9 cellular contexts compared by ENCODE assay signal in the genomic region with DNA sequence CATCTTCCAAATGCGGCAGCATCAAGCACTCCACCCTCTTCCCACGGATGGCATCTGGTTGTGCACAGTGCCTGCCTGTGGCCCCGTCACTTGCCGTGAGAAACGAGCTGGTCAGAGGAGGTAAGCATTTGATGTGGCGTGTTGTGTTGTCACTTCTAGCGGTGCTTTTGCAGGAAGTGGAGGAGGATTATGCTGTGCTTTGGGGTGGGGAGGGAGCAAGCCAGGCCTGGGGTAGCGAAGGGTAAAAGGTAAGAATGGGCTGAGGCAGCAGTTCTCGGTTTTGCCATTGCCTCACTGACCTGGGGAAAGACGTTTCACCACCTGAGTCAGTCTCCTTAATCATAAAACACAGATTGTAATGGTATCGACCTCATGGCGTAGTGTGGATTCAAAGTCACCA. TPM values are rescaled to one million over a fixed set of nuclear protein-coding genes. Genes with fewer than 3 reads are reported as not detected.
DNase-seq lines count a peak whose midpoint lies in the region; TF ChIP-seq lines count a peak whose summit lies in the region.
"Had no signal": no experiment of that assay in that cellular context is flagged by ENCODE, and none has a peak within 500 bp of the region (broad histone marks: within the 10 kb centered on the region; RNA-seq: fewer than 3 reads in every experiment).

No MANE protein-coding gene starts in this region.

- intact Hi-C loops in Caco-2 (cut with micrococcal nuclease; ENCODE audit: unreplicated experiment), result loop anchor here (5.0 to 10.0 kb wide), 3 partner anchors 64 to 247 kb away; no protein-coding TSS in a partner anchor

- no peak for TF ChIP-seq EP300 in SK-N-SH (IDR thresholded peaks at IDR 0.05; ENCODE audit: borderline replicate concordance in 1 of 2, low read depth in 1 of 2, low read length in 1 of 2)

- peak overlapping the region; percentile 81 for H3K27ac Mint-ChIP-seq in Caco-2 (ENCODE audit: unreplicated experiment)

- no peak overlapping the region for H2AFZ ChIP-seq in SK-N-SH (ENCODE audit: low read depth)
- H2AFZ ChIP-seq: parathyroid adenoma had no signal

- no peak overlapping the region for H3K4me3 ChIP-seq in Caco-2 (ENCODE audit: low read depth, low read length)
- no peak overlapping the region for H3K4me3 ChIP-seq in SK-N-SH (ENCODE audit: low read depth in 2 of 2, low read length in 1 of 2)

- POLR2A ChIA-PET in Caco-2 (lab: Charles Lee), result no interaction called here
- POLR2A ChIA-PET in SK-N-SH (lab: Yijun Ruan, JAX), result no interaction called here

- H3K27me3 Mint-ChIP-seq in Caco-2 (ENCODE audit: insufficient read depth, unreplicated experiment), result no peaks in the 10 kb centered on the region

- DNase-seq in Caco-2 (no peak), SK-N-SH (no peak), HUDEP-2 (lab: John Stamatoyannopoulos, UW; ENCODE audit: unreplicated experiment in 76 of 76) (no peak), HPDE6-E6E7 (ENCODE audit: extremely low spot score) (no peak), NCI-H2196 (lab: John Stamatoyannopoulos, UW; ENCODE audit: unreplicated experiment) (no peak)
- DNase-seq in activated CD4-positive, alpha-beta T cell treated with anti-CD3 and anti-CD28 coated beads for 24 hours (ENCODE audit: low read depth in 2 of 2), result peak; percentile 47 to 50
- DNase-seq in activated naive CD8-positive, alpha-beta T cell treated with anti-CD3 and anti-CD28 coated beads, Interleukin-2, amount 50 U/mL, for 16 hours (ENCODE audit: low read depth, low spot score), result peak; percentile 28
- DNase-seq in stimulated activated CD4-positive, alpha-beta T cell treated with anti-CD3 and anti-CD28 coated beads, Interleukin-15, amount 100 ng/mL, for 48 hours (ENCODE audit: low read depth in 2 of 2), result peak; percentile 72 to 76

- no peak for TF ChIP-seq CTCF in Caco-2 (IDR thresholded peaks at IDR 0.05; ENCODE audit: insufficient read depth in 1 of 2, low read depth in 1 of 2, low read length in 1 of 2, severe bottlenecking in 1 of 2, unreplicated experiment in 1 of 2)
- no peak for TF ChIP-seq CTCF in SK-N-SH (IDR thresholded peaks at IDR 0.05)

- peaks cover 91% of the 10 kb centered on the region for H3K36me3 Mint-ChIP-seq in Caco-2 (ENCODE audit: insufficient read depth, unreplicated experiment)

- no peak overlapping the region for H3K4me3 Mint-ChIP-seq in Caco-2 (ENCODE audit: unreplicated experiment)

- BruUV-seq in Caco-2 (replicated peaks; lab: Mats Ljungman, UMichigan), result no TSS peak

- H3K4me1 ChIP-seq in Caco-2 (0 out of 2 replicates have a peak, but pooled peaks cover 6% of the 10 kb centered on the region), SK-N-SH (ENCODE audit: control insufficient read depth in 1 of 2, insufficient read depth in 2 of 2, low read depth in 1 of 2, low read length in 1 of 2) (peaks cover 3 to 16% of the 10 kb centered on the region in 2 experiments; a peak in 1 of 4 replicates)

- H3K27me3 ChIP-seq in Caco-2 (replicated peaks; ENCODE audit: control insufficient read depth, insufficient read depth, low read length), result no peaks in the 10 kb centered on the region
- no peaks in the 10 kb centered on the region for H3K27me3 ChIP-seq in SK-N-SH (ENCODE audit: insufficient read depth)

- no peaks in the 10 kb centered on the region for H3K9me3 Mint-ChIP-seq in Caco-2 (ENCODE audit: unreplicated experiment)

- no peaks in the 10 kb centered on the region for H3K9me2 ChIP-seq in SK-N-SH

- CTCF ChIA-PET in Caco-2 (lab: Charles Lee), result no interaction called here
- CTCF ChIA-PET in SK-N-SH (lab: Yijun Ruan, JAX), result interaction anchor here (1.2 to 2.0 kb wide), 2 partner anchors 12 to 22 kb away, joined by 3 to 11 read pairs; no protein-coding TSS in a partner anchor

- H3F3A ChIP-seq in SK-N-SH (replicated peaks; ENCODE audit: insufficient read depth), result peaks cover 38% of the 10 kb centered on the region

- peaks cover 16% of the 10 kb centered on the region for H3K4me1 Mint-ChIP-seq in Caco-2 (ENCODE audit: low read depth, unreplicated experiment)

- 0 out of 2 replicates have a peak, but pooled peaks cover 4% of the 10 kb centered on the region for H4K20me1 ChIP-seq in SK-N-SH (ENCODE audit: insufficient read depth)

- H3K9ac ChIP-seq in SK-N-SH, result no peak overlapping the region
- H3K9ac ChIP-seq: parathyroid adenoma had no signal

- WGBS in SK-N-SH (ENCODE audit: low lambda C conversion rate), result 92% methylated on average over 11 of the region's 12 CpGs

- no peak overlapping the region for H3K27ac ChIP-seq in SK-N-SH (ENCODE audit: low read depth in 2 of 2, low read length in 1 of 2)
- H3K27ac ChIP-seq: parathyroid adenoma had no signal

- TF ChIP-seq RAD21 in SK-N-SH (IDR thresholded peaks at IDR 0.05; ENCODE audit: low read length), result no peak

- no peak overlapping the region for H3K4me2 ChIP-seq in SK-N-SH

- peaks cover 5% of the 10 kb centered on the region for H3K36me3 ChIP-seq in Caco-2 (ENCODE audit: control insufficient read depth, insufficient read depth, low read length)
- peaks cover 23 to 51% of the 10 kb centered on the region in 2 experiments for H3K36me3 ChIP-seq in SK-N-SH (replicated peaks in 1 of 2; ENCODE audit: control insufficient read depth in 1 of 2, insufficient read depth in 2 of 2, low read length in 1 of 2)

- no peaks in the 10 kb centered on the region for H3K9me3 ChIP-seq in Caco-2
- H3K9me3 ChIP-seq in SK-N-SH, result no peaks in the 10 kb centered on the region

- peaks cover 23% of the 10 kb centered on the region for H3K79me2 ChIP-seq in SK-N-SH (ENCODE audit: insufficient read depth)

TF ChIP-seq in SK-N-SH, 30 proteins besides CTCF, POLR2A, EP300 and RAD21:
- TF ChIP-seq ELF1 (IDR thresholded peaks at IDR 0.05), result no peak
- no peak for TF ChIP-seq NFIC (IDR thresholded peaks at IDR 0.05; ENCODE audit: borderline replicate concordance)
- no peak for TF ChIP-seq EZH2phosphoT487 (IDR thresholded peaks at IDR 0.05; ENCODE audit: borderline replicate concordance, low read depth)
- TF ChIP-seq, protein P1, sequence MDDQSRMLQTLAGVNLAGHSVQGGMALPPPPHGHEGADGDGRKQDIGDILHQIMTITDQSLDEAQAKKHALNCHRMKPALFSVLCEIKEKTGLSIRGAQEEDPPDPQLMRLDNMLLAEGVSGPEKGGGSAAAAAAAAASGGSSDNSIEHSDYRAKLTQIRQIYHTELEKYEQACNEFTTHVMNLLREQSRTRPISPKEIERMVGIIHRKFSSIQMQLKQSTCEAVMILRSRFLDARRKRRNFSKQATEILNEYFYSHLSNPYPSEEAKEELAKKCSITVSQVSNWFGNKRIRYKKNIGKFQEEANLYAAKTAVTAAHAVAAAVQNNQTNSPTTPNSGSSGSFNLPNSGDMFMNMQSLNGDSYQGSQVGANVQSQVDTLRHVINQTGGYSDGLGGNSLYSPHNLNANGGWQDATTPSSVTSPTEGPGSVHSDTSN (IDR thresholded peaks at IDR 0.05), result no peak
- no peak for TF ChIP-seq REST (IDR thresholded peaks at IDR 0.05; ENCODE audit: low read depth, low read length)
- no peak for TF ChIP-seq GATA2 (CRISPR knock-in tag; IDR thresholded peaks at IDR 0.05)
- TF ChIP-seq SMC3 (IDR thresholded peaks at IDR 0.05; ENCODE audit: low read depth, low read length), result no peak
- no peak for TF ChIP-seq RXRA (IDR thresholded peaks at IDR 0.05; ENCODE audit: borderline replicate concordance, low read depth)
- no peak for TF ChIP-seq YY1 (IDR thresholded peaks at IDR 0.05; ENCODE audit: low read depth)
TF ChIP-seq in SK-N-SH: peak in this region for 0.

RNA-seq across cellular contexts. Expression of gene POMT1, which starts 2.3 kb away (rescaled TPM):
- total RNA-seq in Caco-2 (2022), result 44.2 and 44.7 TPM in 2 replicates
- polyA plus RNA-seq in SK-N-SH (2012; rRNA removed), result 34.8 and 44.5 TPM in 2 replicates
- polyA plus RNA-seq in SK-N-SH (2012; cell fraction: cytosol; rRNA removed), result 13.7 and 17.6 TPM in 2 replicates
- 224 and 238 TPM in 2 replicates for polyA plus RNA-seq in SK-N-SH (2012; cell fraction: nucleus; rRNA removed)

RNA-seq across cellular contexts. Expression of gene UCK1, which starts 30.7 kb away (rescaled TPM):
- 24.9 and 25.7 TPM in 2 replicates for total RNA-seq in Caco-2 (2022)
- 30.9 and 32.9 TPM in 2 replicates for polyA plus RNA-seq in SK-N-SH (2012; rRNA removed)
- polyA plus RNA-seq in SK-N-SH (2012; cell fraction: cytosol; rRNA removed), result 22.3 and 28.0 TPM in 2 replicates
- polyA plus RNA-seq in SK-N-SH (2012; cell fraction: nucleus; rRNA removed), result 52.0 TPM in 2 replicates

RNA-seq across cellular contexts. Expression of gene PRRT1B, which starts 44.9 kb away (rescaled TPM):
- 5.0 and 6.5 TPM in 2 replicates for total RNA-seq in Caco-2 (2022)
- not detected in 2 replicates for polyA plus RNA-seq in SK-N-SH (2012; rRNA removed)
- polyA plus RNA-seq in SK-N-SH (2012; cell fraction: cytosol; rRNA removed), result not detected in 2 replicates
- not detected in 2 replicates for polyA plus RNA-seq in SK-N-SH (2012; cell fraction: nucleus; rRNA removed)

Comparison
In these comparisons a context has a peak if more than half of its experiments do, and no peak if none do; other contexts are left out.
1. DNase-seq: peak in activated CD4-positive, alpha-beta T cell treated with anti-CD3 and anti-CD28 coated beads for 24 hours (2 of 2), activated naive CD8-positive, alpha-beta T cell treated with anti-CD3 and anti-CD28 coated beads, Interleukin-2, amount 50 U/mL, for 16 hours (single experiment) and stimulated activated CD4-positive, alpha-beta T cell treated with anti-CD3 and anti-CD28 coated beads, Interleukin-15, amount 100 ng/mL, for 48 hours (2 of 2); none in Caco-2 (0 of 2), SK-N-SH (single experiment), HUDEP-2 (0 of 76), HPDE6-E6E7 (single experiment) and NCI-H2196 (single experiment).